10 cellular contexts compared by ENCODE assay signal in genomic region chr6:164085552-164086325, GRCh38.
DNase-seq lines count a peak whose midpoint lies in the region; ATAC-seq and TF ChIP-seq lines count a peak whose summit lies in the region.
"Had no signal": no experiment of that assay in that cellular context is flagged by ENCODE, and none has a peak within 500 bp of the region (broad histone marks: within the 10 kb centered on the region; RNA-seq: fewer than 3 reads in every experiment).

No MANE protein-coding gene starts in this region.

- H3K27me3 Mint-ChIP-seq in HFFc6 (ENCODE audit: insufficient read depth) = no peaks in the 10 kb centered on the region; the same call in 1 of the 2 replicates

- peak overlapping the region; percentile 91 for H3K27ac ChIP-seq in SJCRH30
- peak overlapping the region; percentile 51 for H3K27ac ChIP-seq in temporal lobe (ENCODE audit: low read depth, low read length)

- ATAC-seq in GM19455 (IDR thresholded peaks at IDR 0.05; ENCODE audit: unreplicated experiment) = no peak

- H3K27me3 ChIP-seq in SJCRH30 = no peaks in the 10 kb centered on the region

- DNase-seq in SJCRH30 = peak; percentile 93 to 97
- DNase-seq in fibroblast of the conjunctiva (ENCODE audit: low read depth) = peak; percentile 12
- DNase-seq in myocyte (ENCODE audit: low read depth) = peak; percentile 81
- DNase-seq in activated effector memory CD4-positive, alpha-beta T cell treated with Interleukin-2 at 50 U/mL for 16 hours = no peak
- no peak for DNase-seq in NCI-H524 treated with DMSO at 0.1 percent for 48 hours (lab: John Stamatoyannopoulos, UW)
- no peak for DNase-seq in HFFc6
- DNase-seq: NCI-H1105, SHP77 treated with DMSO at 0.1 percent for 48 hours had no signal

- no peaks in the 10 kb centered on the region for H3K36me3 Mint-ChIP-seq in HFFc6 (ENCODE audit: low read depth)

- peaks cover 50% of the 10 kb centered on the region for H3K9me3 Mint-ChIP-seq in HFFc6

- H3K4me3 ChIP-seq in SJCRH30 = peak overlapping the region; percentile 54

- no peak for TF ChIP-seq CTCF in HFFc6 (IDR thresholded peaks at IDR 0.05)

- no peak overlapping the region; the same call in 1 of the 2 replicates for H3K4me3 Mint-ChIP-seq in HFFc6

- H3K36me3 ChIP-seq in SJCRH30 = no peaks in the 10 kb centered on the region

- no peaks in the 10 kb centered on the region for H3K4me1 Mint-ChIP-seq in HFFc6 (ENCODE audit: low read depth)

- peaks cover 15% of the 10 kb centered on the region for H3K4me1 ChIP-seq in SJCRH30

- H3K9me3 ChIP-seq in SJCRH30 (replicated peaks) = no peaks in the 10 kb centered on the region

- no peak overlapping the region for H3K27ac Mint-ChIP-seq in HFFc6

Comparison
In these comparisons a context has a peak if more than half of its experiments do, and no peak if none do; other contexts are left out.
1. DNase-seq: peak in SJCRH30 (2 of 2), fibroblast of the conjunctiva (single experiment) and myocyte (single experiment); none in activated effector memory CD4-positive, alpha-beta T cell treated with Interleukin-2 at 50 U/mL for 16 hours (single experiment), NCI-H524 treated with DMSO at 0.1 percent for 48 hours (single experiment) and HFFc6 (single experiment).